In genomic region chr17:76544123-76544915, GRCh38 we compare ENCODE assay signal across 10 cellular contexts. TPM values are rescaled to one million over a fixed set of nuclear protein-coding genes. Genes with fewer than 3 reads are reported as not detected.
DNase-seq lines count a peak whose midpoint lies in the region; ATAC-seq and TF ChIP-seq lines count a peak whose summit lies in the region.
"Had no signal": no experiment of that assay in that cellular context is flagged by ENCODE, and none has a peak within 500 bp of the region (broad histone marks: within the 10 kb centered on the region; RNA-seq: fewer than 3 reads in every experiment).

No MANE protein-coding gene starts in this region.

- peaks cover 12 to 20% of the 10 kb centered on the region in 2 donors for H3K4me1 Mint-ChIP-seq in immature natural killer cell

- no peak for ATAC-seq in gastrocnemius medialis
- ATAC-seq in omental fat pad (ENCODE audit: low FRiP score), result no peak
- ATAC-seq: activated CD8-positive, alpha-beta T cell treated with anti-CD3 and anti-CD28 coated beads for 36 hours had no signal

- in situ Hi-C loops in gastrocnemius medialis (cut with MboI; ENCODE audit: low sequenced_read_pairs in 4 of 4), result no loop called here
- in situ Hi-C loops in GM13976 (cut with MboI; ENCODE audit: low sequenced_read_pairs, unreplicated experiment), result no loop called here

- no peaks in the 10 kb centered on the region for H3K9me3 ChIP-seq in gastrocnemius medialis

- DNase-seq in MV-4-11 (lab: John Stamatoyannopoulos, UW) (peak; percentile 24), astrocyte of the hippocampus (ENCODE audit: low read depth, low spot score) (peak; percentile 41), immature natural killer cell (no peak), gastrocnemius medialis (no peak), omental fat pad (ENCODE audit: low spot score) (no peak), GM13976 (ENCODE audit: low spot score) (no peak), GF-D8 (lab: John Stamatoyannopoulos, UW) (no peak), COLO829 (ENCODE audit: low spot score) (no peak)
- DNase-seq: activated CD8-positive, alpha-beta T cell treated with anti-CD3 and anti-CD28 coated beads for 36 hours; brain microvascular endothelial cell had no signal

- H3K4me3 ChIP-seq in gastrocnemius medialis, result peak overlapping the region in 1 of 4 donors; percentile 5

- TF ChIP-seq POLR2A in gastrocnemius medialis (IDR thresholded peaks at IDR 0.05), result no peak

- TF ChIP-seq CTCF in gastrocnemius medialis (IDR thresholded peaks at IDR 0.05 in 4 of 5, conservative IDR thresholded peaks at IDR 0.05 in 1 of 5) (no peak), omental fat pad (IDR thresholded peaks at IDR 0.05) (no peak), GM13976 (IDR thresholded peaks at IDR 0.05; ENCODE audit: borderline replicate concordance, control extremely low read depth, extremely low read depth, insufficient read depth, missing control alignments) (no peak)

- peaks cover 69 to 73% of the 10 kb centered on the region in 2 donors for H3K4me1 ChIP-seq in gastrocnemius medialis

- no peaks in the 10 kb centered on the region for H3K27me3 ChIP-seq in gastrocnemius medialis
- H3K27me3 ChIP-seq: brain microvascular endothelial cell had no signal

- H3K36me3 ChIP-seq in gastrocnemius medialis, result no peaks in the 10 kb centered on the region
- H3K36me3 ChIP-seq: brain microvascular endothelial cell had no signal

- intact Hi-C loops in gastrocnemius medialis (cut with DNase I; ENCODE audit: low total_unique reads), result no loop called here

- no peaks in the 10 kb centered on the region for H3K36me3 Mint-ChIP-seq in immature natural killer cell

- peaks cover 2 to 9% (median 8%) of the 10 kb centered on the region in 3 donors for H3K27me3 Mint-ChIP-seq in immature natural killer cell (ENCODE audit: low read depth in 3 of 3)

- H3K9me3 Mint-ChIP-seq in immature natural killer cell, result no peaks in the 10 kb centered on the region
- H3K9me3 Mint-ChIP-seq: activated CD8-positive, alpha-beta T cell treated with anti-CD3 and anti-CD28 coated beads for 36 hours had no signal

- peak overlapping the region; percentile 51 to 69 (median 63) for H3K27ac ChIP-seq in gastrocnemius medialis
- H3K27ac ChIP-seq: brain microvascular endothelial cell had no signal

- H3K27ac Mint-ChIP-seq in immature natural killer cell, result peak overlapping the region in 4 of 6 donors; percentile 7 to 83 (median 44)
- H3K27ac Mint-ChIP-seq: activated CD8-positive, alpha-beta T cell treated with anti-CD3 and anti-CD28 coated beads for 36 hours had no signal

- peak overlapping the region in 3 of 5 donors; percentile 38 to 64 (median 50) for H3K4me3 Mint-ChIP-seq in immature natural killer cell
- H3K4me3 Mint-ChIP-seq: activated CD8-positive, alpha-beta T cell treated with anti-CD3 and anti-CD28 coated beads for 36 hours had no signal

RNA-seq across cellular contexts. Expression of gene PRCD, which starts 4.5 kb away (rescaled TPM):
- polyA plus RNA-seq in immature natural killer cell, result 1 to 10 TPM; 2.8 to 5.3 (median 3.1) TPM
- total RNA-seq in gastrocnemius medialis, result 1 to 10 TPM in 2 of 4 donors, under 1 TPM in 1, not detected in 1; 0.33 to 3.7 (median 1.1) TPM
- total RNA-seq in omental fat pad, result 10 to 100 TPM in 1 of 4 donors, 1 to 10 TPM in 3; 2.3 to 20.0 (median 3.5) TPM
- total RNA-seq: activated CD8-positive, alpha-beta T cell treated with anti-CD3 and anti-CD28 coated beads for 36 hours had no signal

RNA-seq across cellular contexts. Expression of gene CYGB, which starts 6.8 kb away (rescaled TPM):
- polyA plus RNA-seq in immature natural killer cell, result under 1 TPM in 2 of 3 donors, not detected in 1; 0.09 to 0.41 TPM
- total RNA-seq in gastrocnemius medialis, result 10 to 100 TPM in 2 of 4 donors, 1 to 10 TPM in 2; 8.1 to 19.7 (median 10.6) TPM
- 10 to 100 TPM; 18.9 to 46.2 (median 35.2) TPM for total RNA-seq in omental fat pad

RNA-seq across cellular contexts. Expression of gene ST6GALNAC2, which starts 41.3 kb away (rescaled TPM):
- under 1 TPM in 1 of 3 donors, not detected in 2; 0.24 TPM for polyA plus RNA-seq in immature natural killer cell
- total RNA-seq in gastrocnemius medialis (10 to 100 TPM; 13.6 to 31.1 (median 27.4) TPM), omental fat pad (10 to 100 TPM in 2 of 4 donors, 1 to 10 TPM in 2; 4.2 to 12.1 (median 9.7) TPM)
- total RNA-seq: activated CD8-positive, alpha-beta T cell treated with anti-CD3 and anti-CD28 coated beads for 36 hours had no signal

RNA-seq across cellular contexts. Expression of gene RHBDF2, which starts 43.1 kb away (rescaled TPM):
- 10 to 100 TPM; 19.3 to 90.5 (median 23.6) TPM for polyA plus RNA-seq in immature natural killer cell
- total RNA-seq in gastrocnemius medialis, result 10 to 100 TPM; 11.4 to 29.8 (median 23.3) TPM
- total RNA-seq in omental fat pad, result 10 to 100 TPM; 29.9 to 77.9 (median 56.7) TPM

Comparison
In these comparisons a context has a peak if more than half of its experiments do, and no peak if none do; other contexts are left out.
1. DNase-seq: peak in MV-4-11 (single experiment) and astrocyte of the hippocampus (single experiment); none in immature natural killer cell (0 of 3), gastrocnemius medialis (0 of 2), omental fat pad (single experiment), GM13976 (single experiment), GF-D8 (single experiment) and COLO829 (single experiment).